In genomic region chr2:103410221-103410620, GRCh38 we compare ENCODE assay signal across 19 cellular contexts.
DNase-seq lines count a peak whose midpoint lies in the region; ATAC-seq, FAIRE-seq and TF ChIP-seq lines count a peak whose summit lies in the region.
"Had no signal": no experiment of that assay in that cellular context is flagged by ENCODE, and none has a peak within 500 bp of the region (broad histone marks: within the 10 kb centered on the region; RNA-seq: fewer than 3 reads in every experiment).

No MANE protein-coding gene starts in this region.

- 23% methylated on average over 4 of the region's 4 CpGs for WGBS in K562 (ENCODE audit: insufficient coverage, low coverage, missing lambda C conversion rate)

- POLR2A ChIA-PET in K562 (lab: Yijun Ruan, JAX) = no interaction called here

- TF ChIP-seq CTCF in K562 (IDR thresholded peaks at IDR 0.05 in 2 of 3, conservative IDR thresholded peaks at IDR 0.05 in 1 of 3; ENCODE audit: insufficient read depth in 2 of 3, low read depth in 1 of 3, low read length in 3 of 3) = no peak

- H3K9ac ChIP-seq in K562 (ENCODE audit: insufficient read depth in 1 of 2, low read depth in 2 of 2, low read length in 2 of 2) = no peak overlapping the region
- H3K9ac ChIP-seq: BLaER1 treated with 17β-estradiol and CSF1 and Interleukin-3, amounts not matched to agents 10 nM and 100 nM had no signal

- in situ Hi-C loops in K562 (cut with MboI) = no loop called here

- H3K27me3 ChIP-seq in K562 (ENCODE audit: control insufficient read depth in 2 of 2, insufficient read depth in 2 of 2, low read length in 2 of 2) = no peaks in the 10 kb centered on the region
- H3K27me3 ChIP-seq: BLaER1 treated with 17β-estradiol and CSF1 and Interleukin-3, amounts not matched to agents 10 nM and 100 nM had no signal

- no peaks in the 10 kb centered on the region for H3K79me2 ChIP-seq in K562 (ENCODE audit: control insufficient read depth, insufficient read depth, low read length)

- H3K4me2 ChIP-seq in K562 (ENCODE audit: insufficient read depth, low read length) = no peak overlapping the region
- H3K4me2 ChIP-seq: A549; BLaER1 treated with 17β-estradiol and CSF1 and Interleukin-3, amounts not matched to agents 10 nM and 100 nM had no signal

- peak; percentile 9 for DNase-seq in DMS 273 (lab: John Stamatoyannopoulos, UW; ENCODE audit: unreplicated experiment)
- DNase-seq in DMS 273 treated with DMSO at 0.1 percent for 48 hours (lab: John Stamatoyannopoulos, UW) = no peak
- no peak for DNase-seq in K562 (ENCODE audit: extremely low read depth in 1 of 4, low spot score in 3 of 4)
- no peak for DNase-seq in cerebellar cortex (ENCODE audit: low spot score)
- DNase-seq in NCI-H1694 (lab: John Stamatoyannopoulos, UW) = no peak
- DNase-seq: Calu3; CD8-positive, alpha-beta T cell; GOT3; H9; Kasumi-1; KG1 had no signal

- intact Hi-C loops in K562 (cut with micrococcal nuclease) = no loop called here

- TF ChIP-seq EP300 in Ishikawa (IDR thresholded peaks at IDR 0.05; ENCODE audit: borderline replicate concordance) = no peak
- TF ChIP-seq EP300 in K562 (IDR thresholded peaks at IDR 0.05; ENCODE audit: low read length) = no peak

- H3K27ac ChIP-seq in K562 (ENCODE audit: extremely low read depth, low read depth, low read length) = no peak overlapping the region
- H3K27ac ChIP-seq: 22Rv1; A549; BLaER1 treated with 17β-estradiol and CSF1 and Interleukin-3, amounts not matched to agents 10 nM and 100 nM had no signal

- H2AFZ ChIP-seq in K562 (ENCODE audit: low read depth, low read length) = no peak overlapping the region

- FAIRE-seq in K562 (lab: Jason Lieb, UNC) = no peak
- FAIRE-seq: A549, G401.6, GM12892, GM18507 had no signal

- H3K36me3 ChIP-seq in K562 (ENCODE audit: control insufficient read depth, insufficient read depth, low read length) = no peaks in the 10 kb centered on the region
- H3K36me3 ChIP-seq: BLaER1 treated with 17β-estradiol and CSF1 and Interleukin-3, amounts not matched to agents 10 nM and 100 nM had no signal

- H3K9me1 ChIP-seq in K562 (ENCODE audit: control insufficient read depth, insufficient read depth, low read length) = no peaks in the 10 kb centered on the region

- H3K4me3 ChIP-seq in K562 = no peak overlapping the region
- H3K4me3 ChIP-seq: A549; BLaER1 treated with 17β-estradiol and CSF1 and Interleukin-3, amounts not matched to agents 10 nM and 100 nM had no signal

- CTCF ChIA-PET in K562 (lab: Yijun Ruan, JAX; ENCODE audit: low intra/inter-chr PET ratio) = no interaction called here

- H3K4me1 ChIP-seq in K562 (replicated peaks in 1 of 2; ENCODE audit: control insufficient read depth in 2 of 2, insufficient read depth in 2 of 2, low read length in 2 of 2) = no peaks in the 10 kb centered on the region
- H3K4me1 ChIP-seq: A549; BLaER1 treated with 17β-estradiol and CSF1 and Interleukin-3, amounts not matched to agents 10 nM and 100 nM had no signal

- TF ChIP-seq RAD21 in Ishikawa (IDR thresholded peaks at IDR 0.05; ENCODE audit: low read depth) (no peak), K562 (CRISPR knock-in tag; conservative IDR thresholded peaks at IDR 0.05 in 1 of 2, IDR thresholded peaks at IDR 0.05 in 1 of 2) (no peak)

- BruUV-seq in K562 (replicated peaks; lab: Mats Ljungman, UMichigan) = no TSS peak

- H4K20me1 ChIP-seq in K562 (replicated peaks; ENCODE audit: control insufficient read depth, insufficient read depth, low read length) = no peaks in the 10 kb centered on the region
- H4K20me1 ChIP-seq: BLaER1 treated with 17β-estradiol and CSF1 and Interleukin-3, amounts not matched to agents 10 nM and 100 nM had no signal

- TF ChIP-seq POLR2A in K562 (conservative IDR thresholded peaks at IDR 0.05) = no peak

- ATAC-seq in K562 (no peak), HG02798 (IDR thresholded peaks at IDR 0.05; ENCODE audit: poor library complexity, unreplicated experiment) (no peak)
- ATAC-seq: A549; CD8-positive, alpha-beta T cell had no signal

- no peaks in the 10 kb centered on the region for H3K9me3 ChIP-seq in K562 (replicated peaks; ENCODE audit: control insufficient read depth, insufficient read depth, low read depth, low read length)
- H3K9me3 ChIP-seq: A549; BLaER1 treated with 17β-estradiol and CSF1 and Interleukin-3, amounts not matched to agents 10 nM and 100 nM had no signal

TF ChIP-seq in Ishikawa, 13 proteins besides CTCF, POLR2A, EP300 and RAD21:
- TF ChIP-seq YY1 (IDR thresholded peaks at IDR 0.05; ENCODE audit: low read depth) (no peak), CREB1 (IDR thresholded peaks at IDR 0.05; ENCODE audit: low read depth) (no peak), FOXM1 (IDR thresholded peaks at IDR 0.05; ENCODE audit: borderline replicate concordance, low read depth) (no peak), MAX (IDR thresholded peaks at IDR 0.05) (no peak), CEBPB (IDR thresholded peaks at IDR 0.05) (peak; percentile 66)

TF ChIP-seq in K562, 482 proteins besides CTCF, POLR2A, EP300 and RAD21:
- no peak for TF ChIP-seq CUX1 (CRISPR knock-in tag; IDR thresholded peaks at IDR 0.05)
- peak; percentile 18; the same call in 1 of the 2 replicates for TF ChIP-seq ATF3 (IDR thresholded peaks at IDR 0.05)
- no peak for TF ChIP-seq ATF3 (CRISPR knock-in tag; conservative IDR thresholded peaks at IDR 0.05)
- peak; percentile 51; the same call in 1 of the 2 replicates for TF ChIP-seq CEBPG (CRISPR knock-in tag; IDR thresholded peaks at IDR 0.05)
- TF ChIP-seq CEBPG (tag; conservative IDR thresholded peaks at IDR 0.05 in 1 of 2, IDR thresholded peaks at IDR 0.05 in 1 of 2) = no peak; a peak in 2 of 4 replicates
- no peak for TF ChIP-seq ZNF23 (CRISPR knock-in tag; IDR thresholded peaks at IDR 0.05)
